ENCODE assay signal across 9 cellular contexts in the genomic region with DNA sequence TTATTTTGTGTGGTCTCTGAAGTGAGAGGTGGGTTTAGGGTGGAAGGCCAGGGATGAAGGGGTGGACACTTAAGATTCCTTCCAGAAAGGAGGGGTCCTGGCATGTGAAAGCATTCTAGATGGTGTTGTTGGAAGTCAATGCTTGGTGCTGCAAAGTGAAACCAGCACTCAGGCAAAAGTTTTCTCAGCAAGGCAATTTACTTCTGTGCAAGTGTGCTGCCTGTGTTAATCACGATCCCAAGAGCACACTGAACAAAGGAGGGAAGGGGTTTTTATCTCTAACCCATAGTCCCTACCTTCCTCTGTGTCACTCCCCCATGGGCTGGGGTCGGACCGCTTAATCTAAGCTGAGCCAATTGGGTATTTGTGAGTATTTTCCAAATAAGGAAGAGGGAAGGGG. TPM values are rescaled to one million over a fixed set of nuclear protein-coding genes. Genes with fewer than 3 reads are reported as not detected.
A peak's percentile ranks its signal among the peaks of the same experiment; 100 is the strongest.
DNase-seq lines count a peak whose midpoint lies in the region; ATAC-seq lines count a peak whose summit lies in the region.
"Had no signal": no experiment of that assay in that cellular context is flagged by ENCODE, and none has a peak within 500 bp of the region (broad histone marks: within the 10 kb centered on the region; RNA-seq: fewer than 3 reads in every experiment).

No MANE protein-coding gene starts in this region.

- no peak overlapping the region for H3K4me2 ChIP-seq in neuronal stem cell (ENCODE audit: insufficient read depth, low read length, poor library complexity, severe bottlenecking)

- no peak overlapping the region for H2BK120ac ChIP-seq in neuronal stem cell (ENCODE audit: low read depth, low read length)

- peaks cover 29% of the 10 kb centered on the region for H3K79me1 ChIP-seq in neuronal stem cell (ENCODE audit: low read depth, low read length)

- peaks cover 37 to 45% (median 44%) of the 10 kb centered on the region in 3 donors for H3K4me1 Mint-ChIP-seq in CD8-positive, alpha-beta memory T cell

- H3K9me3 ChIP-seq in CD8-positive, alpha-beta memory T cell (ENCODE audit: low read length): peaks cover 58% of the 10 kb centered on the region
- H3K9me3 ChIP-seq in NT2/D1 (ENCODE audit: insufficient read depth, low read length) (peaks cover 57% of the 10 kb centered on the region), duodenal mucosa (ENCODE audit: control insufficient read depth in 1 of 2, low read length in 2 of 2) (peaks cover 60 to 68% of the 10 kb centered on the region in 2 donors), neuronal stem cell (replicated peaks in 1 of 2; ENCODE audit: control insufficient read depth in 2 of 2, insufficient read depth in 1 of 2, low read depth in 1 of 2, low read length in 2 of 2) (peaks cover 55 to 57% of the 10 kb centered on the region in 2 donors)

- no peak for DNase-seq in CD8-positive, alpha-beta memory T cell
- no peak for DNase-seq in NT2/D1 (ENCODE audit: low read depth, low spot score)
- no peak for DNase-seq in neuronal stem cell (ENCODE audit: low spot score)
- DNase-seq in stimulated activated naive CD4-positive, alpha-beta T cell treated with Interleukin-2 at 50 U/mL for 16 hours (lab: John Stamatoyannopoulos, UW): no peak

- H3K18ac ChIP-seq in neuronal stem cell (ENCODE audit: low read length): no peak overlapping the region

- H4K91ac ChIP-seq in neuronal stem cell (ENCODE audit: low read depth, low read length, poor library complexity): no peak overlapping the region

- H2AFZ ChIP-seq in neuronal stem cell (ENCODE audit: low read length): no peak overlapping the region

- no peaks in the 10 kb centered on the region for H3K27me3 ChIP-seq in CD8-positive, alpha-beta memory T cell (ENCODE audit: insufficient read depth, low read length, poor library complexity, severe bottlenecking)
- H3K27me3 ChIP-seq in NT2/D1 (ENCODE audit: insufficient read depth, insufficient read length) (no peaks in the 10 kb centered on the region), duodenal mucosa (ENCODE audit: control insufficient read depth in 1 of 2, insufficient read depth in 2 of 2, low read length in 2 of 2) (no peaks in the 10 kb centered on the region), neuronal stem cell (ENCODE audit: control insufficient read depth in 3 of 3, insufficient read depth in 3 of 3, low read depth in 1 of 3, low read length in 3 of 3) (no peaks in the 10 kb centered on the region)

- H2BK15ac ChIP-seq in neuronal stem cell (ENCODE audit: low read length): no peak overlapping the region

- peaks cover 49 to 73% (median 64%) of the 10 kb centered on the region in 3 donors for H3K36me3 Mint-ChIP-seq in CD8-positive, alpha-beta memory T cell

- H3K36me3 ChIP-seq in CD8-positive, alpha-beta memory T cell (ENCODE audit: insufficient read depth, low read length): peaks cover 46% of the 10 kb centered on the region
- H3K36me3 ChIP-seq in NT2/D1 (ENCODE audit: insufficient read depth, insufficient read length, low read length): peaks cover 57% of the 10 kb centered on the region
- peaks cover 46 to 57% of the 10 kb centered on the region in 2 donors for H3K36me3 ChIP-seq in duodenal mucosa (ENCODE audit: control insufficient read depth in 1 of 2, insufficient read depth in 2 of 2, low read length in 2 of 2)
- peaks cover 53 to 54% of the 10 kb centered on the region in 2 donors for H3K36me3 ChIP-seq in neuronal stem cell (replicated peaks in 1 of 2; ENCODE audit: control insufficient read depth in 2 of 2, insufficient read depth in 2 of 2, low read length in 2 of 2)

- whole genome bisulfite sequencing in neuronal stem cell (ENCODE audit: extremely low coverage in 2 of 2, insufficient read length in 2 of 2, insufficient replicate concordance in 1 of 2), 2 donors: no CpG with 5 or more reads among the region's 3 CpGs

- H4K8ac ChIP-seq in neuronal stem cell (ENCODE audit: low read depth, low read length): no peak overlapping the region

- H3K9ac ChIP-seq in NT2/D1 (ENCODE audit: insufficient read length, low read depth) (no peak overlapping the region), duodenal mucosa (ENCODE audit: low read depth in 1 of 2, low read length in 2 of 2) (no peak overlapping the region), neuronal stem cell (ENCODE audit: low read depth, low read length, poor library complexity) (no peak overlapping the region)

- H3K9me3 Mint-ChIP-seq in CD8-positive, alpha-beta memory T cell: peaks cover 53 to 80% (median 74%) of the 10 kb centered on the region in 5 donors

- H3K27me3 Mint-ChIP-seq in CD8-positive, alpha-beta memory T cell: peaks cover 0 to 1% of the 10 kb centered on the region in 2 donors

- H3K14ac ChIP-seq in neuronal stem cell (ENCODE audit: low read length): no peak overlapping the region

- no peak overlapping the region for H2BK5ac ChIP-seq in neuronal stem cell (ENCODE audit: low read length)

- no peak overlapping the region for H3K27ac ChIP-seq in CD8-positive, alpha-beta memory T cell (ENCODE audit: low read depth, low read length)
- H3K27ac ChIP-seq in duodenal mucosa (ENCODE audit: low read depth, low read length) (no peak overlapping the region), neuronal stem cell (replicated peaks; ENCODE audit: low read length) (no peak overlapping the region)

- H3K23ac ChIP-seq in neuronal stem cell (ENCODE audit: low read depth, low read length, poor library complexity): no peak overlapping the region

- peaks cover 17% of the 10 kb centered on the region for H3K4me1 ChIP-seq in CD8-positive, alpha-beta memory T cell (ENCODE audit: insufficient read depth, low read length)
- H3K4me1 ChIP-seq in NT2/D1 (ENCODE audit: insufficient read depth, insufficient read length) (no peaks in the 10 kb centered on the region), duodenal mucosa (ENCODE audit: control insufficient read depth in 1 of 2, insufficient read depth in 2 of 2, low read length in 2 of 2) (peaks cover 0 to 7% of the 10 kb centered on the region in 2 donors), neuronal stem cell (ENCODE audit: control insufficient read depth in 2 of 2, insufficient read depth in 1 of 2, low read depth in 1 of 2, low read length in 2 of 2) (peaks cover 0 to 2% of the 10 kb centered on the region in 2 donors)

- ATAC-seq in GM21390 (IDR thresholded peaks at IDR 0.05; ENCODE audit: unreplicated experiment): no peak
- ATAC-seq in GM21381 (IDR thresholded peaks at IDR 0.05; ENCODE audit: unreplicated experiment): no peak
- ATAC-seq in HG02798 (IDR thresholded peaks at IDR 0.05; ENCODE audit: poor library complexity, unreplicated experiment): no peak

- peak overlapping the region in 3 of 8 donors; percentile 74 to 90 (median 75) for H3K27ac Mint-ChIP-seq in CD8-positive, alpha-beta memory T cell

- POLR2A ChIA-PET in CD8-positive, alpha-beta memory T cell (lab: Charles Lee): interaction anchor here (0.6 to 1.3 kb wide), 3 partner anchors 32 to 203 kb away, joined by 3 read pairs; a partner anchor contains a TSS

- peak overlapping the region; percentile 62 for H3K4me3 ChIP-seq in CD8-positive, alpha-beta memory T cell (ENCODE audit: low read length)
- H3K4me3 ChIP-seq in NT2/D1 (ENCODE audit: insufficient read length, low read depth) (peak overlapping the region; percentile 94), duodenal mucosa (ENCODE audit: low read depth in 1 of 2, low read length in 2 of 2) (peak overlapping the region; percentile 88 to 98), neuronal stem cell (ENCODE audit: low read length in 2 of 2) (peak overlapping the region; percentile 32 to 68)

- no peak overlapping the region for H2BK12ac ChIP-seq in neuronal stem cell (ENCODE audit: low read length)

- H2AK5ac ChIP-seq in neuronal stem cell (ENCODE audit: low read depth, low read length): no peak overlapping the region

- peak overlapping the region; percentile 91 to 98 (median 92) for H3K4me3 Mint-ChIP-seq in CD8-positive, alpha-beta memory T cell

- CTCF ChIA-PET in CD8-positive, alpha-beta memory T cell (lab: Charles Lee): no interaction called here

- H3K4ac ChIP-seq in neuronal stem cell (ENCODE audit: low read length): no peak overlapping the region

RNA-seq across cellular contexts. Expression of a gene that starts 1.3 kb away (rescaled TPM):
- total RNA-seq in CD8-positive, alpha-beta memory T cell: 10 to 100 TPM; 19.1 to 22.1 TPM
- polyA plus RNA-seq in CD8-positive, alpha-beta memory T cell: 14.3 TPM
- 13.1 TPM for polyA plus RNA-seq in neuronal stem cell (2013, experiment 1 of 2)
- 13.1 TPM for polyA plus RNA-seq in neuronal stem cell (2013, experiment 2 of 2)

RNA-seq across cellular contexts. Expression of a gene that starts 15.7 kb away (rescaled TPM):
- total RNA-seq in CD8-positive, alpha-beta memory T cell: 10 to 100 TPM; 10.5 to 12.6 TPM
- polyA plus RNA-seq in CD8-positive, alpha-beta memory T cell: 6.2 TPM
- 3.7 TPM for polyA plus RNA-seq in neuronal stem cell (2013, experiment 1 of 2)
- polyA plus RNA-seq in neuronal stem cell (2013, experiment 2 of 2): 3.6 TPM

RNA-seq across cellular contexts. Expression of a gene that starts 17.6 kb away (rescaled TPM):
- 10 to 100 TPM; 12.1 TPM for total RNA-seq in CD8-positive, alpha-beta memory T cell
- 17.9 TPM for polyA plus RNA-seq in CD8-positive, alpha-beta memory T cell
- 10.2 TPM for polyA plus RNA-seq in neuronal stem cell (2013, experiment 1 of 2)
- polyA plus RNA-seq in neuronal stem cell (2013, experiment 2 of 2): 10.6 TPM

RNA-seq across cellular contexts. Expression of a gene that starts 31.4 kb away (rescaled TPM):
- 10 to 100 TPM in 1 of 2 experiments, 1 to 10 TPM in 1; 9.7 to 10.9 TPM for total RNA-seq in CD8-positive, alpha-beta memory T cell
- polyA plus RNA-seq in CD8-positive, alpha-beta memory T cell: 7.6 TPM
- polyA plus RNA-seq in neuronal stem cell (2013, experiment 1 of 2): 14.4 TPM
- polyA plus RNA-seq in neuronal stem cell (2013, experiment 2 of 2): 14.8 TPM
- total RNA-seq: NCI-H460 had no signal

RNA-seq across cellular contexts. Expression of a gene that starts 36.6 kb away (rescaled TPM):
- total RNA-seq in CD8-positive, alpha-beta memory T cell: 1 to 10 TPM; 5.9 to 6.6 TPM
- polyA plus RNA-seq in CD8-positive, alpha-beta memory T cell: 6.3 TPM
- polyA plus RNA-seq in neuronal stem cell (2013, experiment 1 of 2): 5.0 TPM
- 4.8 TPM for polyA plus RNA-seq in neuronal stem cell (2013, experiment 2 of 2)
